Comparison of ENCODE assay signal across 1 cellular context in genomic region chr2:226098861-226099466, GRCh38.
TF ChIP-seq lines count a peak whose summit lies in the region.

No MANE protein-coding gene starts in this region.

TF ChIP-seq in HCT116, 20 proteins besides CTCF, POLR2A, EP300 and RAD21 (continued from another document):
- no peak for TF ChIP-seq ATF3 (IDR thresholded peaks at IDR 0.05)
- TF ChIP-seq ZFX (IDR thresholded peaks at IDR 0.05), result no peak
